ENCODE assay signal across 1 cellular context in the genomic region with DNA sequence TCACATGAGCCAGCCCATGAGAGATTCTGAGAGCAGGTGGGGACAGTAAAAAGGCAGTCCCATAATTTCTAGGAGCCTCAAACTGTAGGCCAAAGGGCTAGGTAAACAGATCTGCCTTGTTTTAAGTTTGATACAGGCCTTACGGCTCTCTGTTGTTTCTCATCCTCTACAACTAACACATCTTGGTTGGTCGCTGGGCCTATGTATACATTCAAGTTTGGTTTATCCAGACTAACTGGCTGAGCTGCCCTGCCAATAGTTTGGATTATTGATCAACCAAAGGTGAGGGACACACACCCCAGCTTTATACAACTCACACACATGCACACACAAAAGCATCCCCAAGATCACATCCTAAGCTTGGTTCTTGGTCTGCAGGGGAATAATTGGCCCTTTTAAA.
TF ChIP-seq lines count a peak whose summit lies in the region.

No MANE protein-coding gene starts in this region.

TF ChIP-seq in HepG2, 621 proteins besides CTCF, POLR2A, EP300 and RAD21 (continued from another document):
- TF ChIP-seq, protein P1, sequence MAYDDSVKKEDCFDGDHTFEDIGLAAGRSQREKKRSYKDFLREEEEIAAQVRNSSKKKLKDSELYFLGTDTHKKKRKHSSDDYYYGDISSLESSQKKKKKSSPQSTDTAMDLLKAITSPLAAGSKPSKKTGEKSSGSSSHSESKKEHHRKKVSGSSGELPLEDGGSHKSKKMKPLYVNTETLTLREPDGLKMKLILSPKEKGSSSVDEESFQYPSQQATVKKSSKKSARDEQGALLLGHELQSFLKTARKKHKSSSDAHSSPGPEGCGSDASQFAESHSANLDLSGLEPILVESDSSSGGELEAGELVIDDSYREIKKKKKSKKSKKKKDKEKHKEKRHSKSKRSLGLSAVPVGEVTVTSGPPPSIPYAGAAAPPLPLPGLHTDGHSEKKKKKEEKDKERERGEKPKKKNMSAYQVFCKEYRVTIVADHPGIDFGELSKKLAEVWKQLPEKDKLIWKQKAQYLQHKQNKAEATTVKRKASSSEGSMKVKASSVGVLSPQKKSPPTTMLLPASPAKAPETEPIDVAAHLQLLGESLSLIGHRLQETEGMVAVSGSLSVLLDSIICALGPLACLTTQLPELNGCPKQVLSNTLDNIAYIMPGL (CRISPR knock-in tag; IDR thresholded peaks at IDR 0.05; ENCODE audit: borderline replicate concordance in 1 of 2, low read depth in 1 of 2) = peak in 1 of 2 experiments; percentile 36; a peak in 1 of 4 replicates
- no peak for TF ChIP-seq YY1 (IDR thresholded peaks at IDR 0.05; ENCODE audit: insufficient read depth, insufficient replicate concordance, low read depth, low read length)
- no peak for TF ChIP-seq ZNF672 (CRISPR knock-in tag; IDR thresholded peaks at IDR 0.05)
- peak; percentile 59 for TF ChIP-seq ONECUT2 (CRISPR knock-in tag; IDR thresholded peaks at IDR 0.05)
- TF ChIP-seq POLR2G (IDR thresholded peaks at IDR 0.05; ENCODE audit: low read depth, low read length) = 0 out of 2 replicates have a peak, but pooled peaks have one; percentile 2
- 0 out of 2 replicates have a peak, but pooled peaks have one; percentile 16 for TF ChIP-seq ZNF816 (CRISPR knock-in tag; IDR thresholded peaks at IDR 0.05; ENCODE audit: borderline replicate concordance)
- peak; percentile 57; the same call in 1 of the 2 replicates for TF ChIP-seq POLR2AphosphoS2 (IDR thresholded peaks at IDR 0.05; ENCODE audit: low read depth, low read length)
- TF ChIP-seq ZZZ3 (CRISPR knock-in tag; IDR thresholded peaks at IDR 0.05; ENCODE audit: borderline replicate concordance) = no peak
